In the genomic region with DNA sequence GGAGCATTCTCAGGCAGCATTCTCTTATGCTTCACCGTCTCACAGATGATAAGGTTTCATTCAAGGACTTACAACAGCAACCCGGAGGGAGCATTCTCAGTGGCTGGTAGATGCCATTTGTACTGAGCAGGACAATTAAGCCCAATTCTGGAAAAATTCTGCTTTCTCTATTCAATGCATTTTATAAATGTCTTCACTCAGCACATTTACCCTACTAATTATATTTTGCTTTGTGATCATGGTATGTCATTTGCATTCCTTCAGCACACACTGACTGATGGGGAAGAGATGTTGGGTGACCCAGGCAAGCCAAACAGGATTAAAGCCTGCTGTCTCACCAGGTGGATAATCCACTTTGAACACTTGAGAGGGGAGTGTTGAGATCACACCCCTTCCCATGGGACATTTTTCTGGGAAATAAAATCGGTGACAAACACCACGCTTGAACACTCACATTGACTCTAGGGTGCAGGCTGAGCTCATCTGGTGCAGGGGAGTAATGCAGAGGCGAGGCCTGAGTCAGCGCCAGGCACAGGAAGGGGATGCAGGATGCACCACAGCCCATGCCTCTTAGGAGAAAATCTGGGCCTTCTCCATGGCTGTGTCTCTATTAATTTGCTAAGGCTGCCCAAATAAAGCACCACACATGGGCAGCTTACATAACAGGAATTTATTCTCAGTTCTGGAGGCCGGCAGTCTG, we compare ENCODE assay signal across 22 cellular contexts.
DNase-seq lines count a peak whose midpoint lies in the region; ATAC-seq and TF ChIP-seq lines count a peak whose summit lies in the region.
"Had no signal": no experiment of that assay in that cellular context is flagged by ENCODE, and none has a peak within 500 bp of the region (broad histone marks: within the 10 kb centered on the region; RNA-seq: fewer than 3 reads in every experiment).

No MANE protein-coding gene starts in this region.

- CTCF ChIA-PET in HEK293 (lab: Yijun Ruan, JAX) = interaction anchor here (0.8 kb wide), 2 partner anchors 20 to 1245 kb away, joined by 3 to 4 read pairs; no protein-coding TSS in a partner anchor

- no peak for TF ChIP-seq CTCF in HEK293 (tag by site-specific recombination; IDR thresholded peaks at IDR 0.05)
- no peak for TF ChIP-seq CTCF in epithelial cell of esophagus (IDR thresholded peaks at IDR 0.05; ENCODE audit: insufficient read depth, low read depth, low read length, missing control alignments)
- TF ChIP-seq CTCF in coronary artery (IDR thresholded peaks at IDR 0.05) = no peak

- ATAC-seq in left ventricle myocardium superior = no peak
- ATAC-seq: activated CD8-positive, alpha-beta T cell treated with anti-CD3 and anti-CD28 coated beads for 36 hours; HCT116; right cardiac atrium had no signal

- no peaks in the 10 kb centered on the region for H3K4me1 ChIP-seq in HEK293 (ENCODE audit: control insufficient read depth, insufficient read depth, low read length)

- H3K4me3 ChIP-seq in HEK293 (ENCODE audit: low read depth, low read length) = no peak overlapping the region
- H3K4me3 ChIP-seq in epithelial cell of esophagus (ENCODE audit: low read length) = no peak overlapping the region
- no peak overlapping the region for H3K4me3 ChIP-seq in coronary artery
- H3K4me3 ChIP-seq: BLaER1 treated with 17β-estradiol and CSF1 and Interleukin-3, amounts not matched to agents 10 nM and 100 nM; dorsolateral prefrontal cortex; ovary; PC-9 had no signal

- intact Hi-C loops in left ventricle myocardium superior (cut with micrococcal nuclease) = no loop called here

- H3K27ac ChIP-seq in HEK293 (ENCODE audit: extremely low read depth, low read depth, low read length) (no peak overlapping the region), coronary artery (no peak overlapping the region)
- H3K27ac ChIP-seq: BLaER1 treated with 17β-estradiol and CSF1 and Interleukin-3, amounts not matched to agents 10 nM and 100 nM; dorsolateral prefrontal cortex; ovary; PC-9 had no signal

- H3K36me3 ChIP-seq in HEK293 (ENCODE audit: control insufficient read depth in 2 of 2, insufficient read depth in 1 of 2, low read length in 2 of 2) = no peaks in the 10 kb centered on the region
- H3K36me3 ChIP-seq: BLaER1 treated with 17β-estradiol and CSF1 and Interleukin-3, amounts not matched to agents 10 nM and 100 nM; ovary had no signal

- DNase-seq in NCI-H524 treated with DMSO at 0.1 percent for 48 hours (lab: John Stamatoyannopoulos, UW) (peak; percentile 76), epithelial cell of esophagus (ENCODE audit: low read depth) (peak; percentile 34), renal cortical epithelial cell (ENCODE audit: low read depth) (peak; percentile 52), left ventricle myocardium superior (no peak), EL (no peak), NCI-H345 treated with DMSO at 0.1 percent for 48 hours (lab: John Stamatoyannopoulos, UW; ENCODE audit: unreplicated experiment) (no peak), coronary artery (ENCODE audit: low spot score) (no peak)
- DNase-seq: activated CD4-positive, alpha-beta T cell treated with anti-CD3 and anti-CD28 coated beads for 1 hour; activated CD8-positive, alpha-beta T cell treated with anti-CD3 and anti-CD28 coated beads for 36 hours; activated naive CD4-positive, alpha-beta T cell treated with anti-CD3 and anti-CD28 coated beads for 36 hours; amniotic stem cell; hippocampal formation; NCI-H1694; NCI-H526; ovary; PC-9; right cardiac atrium; SHP77 had no signal

- H3K9me3 ChIP-seq in HEK293 (ENCODE audit: control insufficient read depth, insufficient read depth, low read depth, low read length) = no peaks in the 10 kb centered on the region
- H3K9me3 ChIP-seq: ovary had no signal

- POLR2A ChIA-PET in HEK293 (lab: Yijun Ruan, JAX) = no interaction called here

TF ChIP-seq in HEK293, 187 proteins besides CTCF, POLR2A, EP300 and RAD21:
- TF ChIP-seq, protein P1, sequence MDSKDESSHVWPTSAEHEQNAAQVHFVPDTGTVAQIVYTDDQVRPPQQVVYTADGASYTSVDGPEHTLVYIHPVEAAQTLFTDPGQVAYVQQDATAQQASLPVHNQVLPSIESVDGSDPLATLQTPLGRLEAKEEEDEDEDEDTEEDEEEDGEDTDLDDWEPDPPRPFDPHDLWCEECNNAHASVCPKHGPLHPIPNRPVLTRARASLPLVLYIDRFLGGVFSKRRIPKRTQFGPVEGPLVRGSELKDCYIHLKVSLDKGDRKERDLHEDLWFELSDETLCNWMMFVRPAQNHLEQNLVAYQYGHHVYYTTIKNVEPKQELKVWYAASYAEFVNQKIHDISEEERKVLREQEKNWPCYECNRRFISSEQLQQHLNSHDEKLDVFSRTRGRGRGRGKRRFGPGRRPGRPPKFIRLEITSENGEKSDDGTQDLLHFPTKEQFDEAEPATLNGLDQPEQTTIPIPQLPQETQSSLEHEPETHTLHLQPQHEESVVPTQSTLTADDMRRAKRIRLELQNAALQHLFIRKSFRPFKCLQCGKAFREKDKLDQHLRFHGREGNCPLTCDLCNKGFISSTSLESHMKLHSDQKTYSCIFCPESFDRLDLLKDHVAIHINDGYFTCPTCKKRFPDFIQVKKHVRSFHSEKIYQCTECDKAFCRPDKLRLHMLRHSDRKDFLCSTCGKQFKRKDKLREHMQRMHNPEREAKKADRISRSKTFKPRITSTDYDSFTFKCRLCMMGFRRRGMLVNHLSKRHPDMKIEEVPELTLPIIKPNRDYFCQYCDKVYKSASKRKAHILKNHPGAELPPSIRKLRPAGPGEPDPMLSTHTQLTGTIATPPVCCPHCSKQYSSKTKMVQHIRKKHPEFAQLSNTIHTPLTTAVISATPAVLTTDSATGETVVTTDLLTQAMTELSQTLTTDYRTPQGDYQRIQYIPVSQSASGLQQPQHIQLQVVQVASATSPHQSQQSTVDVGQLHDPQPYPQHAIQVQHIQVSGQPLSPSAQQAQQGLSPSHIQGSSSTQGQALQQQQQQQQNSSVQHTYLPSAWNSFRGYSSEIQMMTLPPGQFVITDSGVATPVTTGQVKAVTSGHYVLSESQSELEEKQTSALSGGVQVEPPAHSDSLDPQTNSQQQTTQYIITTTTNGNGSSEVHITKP (tag by site-specific recombination; IDR thresholded peaks at IDR 0.05) = peak; percentile 25; the same call in 1 of the 2 replicates
- no peak for TF ChIP-seq ZNF571 (tag by site-specific recombination; IDR thresholded peaks at IDR 0.05)
- peak; percentile 34; the same call in 1 of the 2 replicates for TF ChIP-seq ZFHX2 (tag by site-specific recombination; conservative IDR thresholded peaks at IDR 0.05)
- TF ChIP-seq, protein P2, sequence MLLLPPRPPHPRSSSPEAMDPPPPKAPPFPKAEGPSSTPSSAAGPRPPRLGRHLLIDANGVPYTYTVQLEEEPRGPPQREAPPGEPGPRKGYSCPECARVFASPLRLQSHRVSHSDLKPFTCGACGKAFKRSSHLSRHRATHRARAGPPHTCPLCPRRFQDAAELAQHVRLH (tag by site-specific recombination; IDR thresholded peaks at IDR 0.05) = no peak
- TF ChIP-seq, protein P3, sequence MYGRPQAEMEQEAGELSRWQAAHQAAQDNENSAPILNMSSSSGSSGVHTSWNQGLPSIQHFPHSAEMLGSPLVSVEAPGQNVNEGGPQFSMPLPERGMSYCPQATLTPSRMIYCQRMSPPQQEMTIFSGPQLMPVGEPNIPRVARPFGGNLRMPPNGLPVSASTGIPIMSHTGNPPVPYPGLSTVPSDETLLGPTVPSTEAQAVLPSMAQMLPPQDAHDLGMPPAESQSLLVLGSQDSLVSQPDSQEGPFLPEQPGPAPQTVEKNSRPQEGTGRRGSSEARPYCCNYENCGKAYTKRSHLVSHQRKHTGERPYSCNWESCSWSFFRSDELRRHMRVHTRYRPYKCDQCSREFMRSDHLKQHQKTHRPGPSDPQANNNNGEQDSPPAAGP (tag by site-specific recombination; IDR thresholded peaks at IDR 0.05) = peak; percentile 70
TF ChIP-seq in HEK293: peak in this region for 3.

Comparison
In these comparisons a context has a peak if more than half of its experiments do, and no peak if none do; other contexts are left out.
1. DNase-seq: peak in NCI-H524 treated with DMSO at 0.1 percent for 48 hours (single experiment), epithelial cell of esophagus (single experiment) and renal cortical epithelial cell (single experiment); none in left ventricle myocardium superior (single experiment), EL (single experiment), NCI-H345 treated with DMSO at 0.1 percent for 48 hours (single experiment) and coronary artery (single experiment).